Comparison of ENCODE assay signal across 9 cellular contexts in genomic region chr14:93116676-93117200, GRCh38. TPM values are rescaled to one million over a fixed set of nuclear protein-coding genes. Genes with fewer than 3 reads are reported as not detected.
DNase-seq lines count a peak whose midpoint lies in the region; ATAC-seq, FAIRE-seq and TF ChIP-seq lines count a peak whose summit lies in the region.
"Had no signal": no experiment of that assay in that cellular context is flagged by ENCODE, and none has a peak within 500 bp of the region (broad histone marks: within the 10 kb centered on the region; RNA-seq: fewer than 3 reads in every experiment).

No MANE protein-coding gene starts in this region.

- no peaks in the 10 kb centered on the region for H3K9me1 ChIP-seq in K562 (ENCODE audit: control insufficient read depth, insufficient read depth, low read length)

- ATAC-seq in heart left ventricle (no peak), Right ventricle myocardium superior (ENCODE audit: poor library complexity) (no peak), K562 (no peak), HG02981 (IDR thresholded peaks at IDR 0.05; ENCODE audit: unreplicated experiment) (no peak)

- peak overlapping the region; percentile 93 for H2AFZ ChIP-seq in K562 (ENCODE audit: low read depth, low read length)

- no peaks in the 10 kb centered on the region for H4K20me1 ChIP-seq in K562 (replicated peaks; ENCODE audit: control insufficient read depth, insufficient read depth, low read length)

- no peak for TF ChIP-seq EP300 in K562 (IDR thresholded peaks at IDR 0.05; ENCODE audit: low read length)

- BruUV-seq in K562 (replicated peaks; lab: Mats Ljungman, UMichigan) = no TSS peak

- no peak for TF ChIP-seq CTCF in heart left ventricle (IDR thresholded peaks at IDR 0.05)
- no peak for TF ChIP-seq CTCF in K562 (IDR thresholded peaks at IDR 0.05 in 2 of 3, conservative IDR thresholded peaks at IDR 0.05 in 1 of 3; ENCODE audit: insufficient read depth in 2 of 3, low read depth in 1 of 3, low read length in 3 of 3)
- no peak for TF ChIP-seq CTCF in vagina (IDR thresholded peaks at IDR 0.05)

- H3K4me1 ChIP-seq in heart left ventricle (peaks cover 0 to 51% (median 32%) of the 10 kb centered on the region in 12 donors), K562 (replicated peaks in 1 of 2; ENCODE audit: control insufficient read depth in 2 of 2, insufficient read depth in 2 of 2, low read length in 2 of 2) (peaks cover 25 to 29% of the 10 kb centered on the region in 2 experiments), mononuclear cell (ENCODE audit: insufficient read depth, low read length) (peaks cover 54% of the 10 kb centered on the region), vagina (peaks cover 42% of the 10 kb centered on the region)

- H3K79me2 ChIP-seq in K562 (ENCODE audit: control insufficient read depth, insufficient read depth, low read length) = peaks cover 13% of the 10 kb centered on the region; the same call in 1 of the 3 replicates

- H3K27ac ChIP-seq in heart left ventricle = peak overlapping the region; percentile 95 to 99 (median 98)
- peak overlapping the region; percentile 90 for H3K27ac ChIP-seq in K562 (ENCODE audit: extremely low read depth, low read depth, low read length)
- H3K27ac ChIP-seq in vagina = peak overlapping the region; percentile 98

- DNase-seq in heart left ventricle (no peak), Right ventricle myocardium superior (no peak), K562 (ENCODE audit: extremely low read depth in 1 of 4, low spot score in 3 of 4) (no peak), vagina (ENCODE audit: extremely low spot score in 2 of 2) (no peak), NCI-H524 treated with DMSO at 0.1 percent for 48 hours (lab: John Stamatoyannopoulos, UW) (no peak)
- no peak for DNase-seq in activated CD4-positive, alpha-beta T cell treated with anti-CD3 and anti-CD28 coated beads, Interleukin-2, amount 50 U/mL, for 48 hours
- DNase-seq: GF-D8 had no signal

- WGBS in heart left ventricle, 4 donors = 84 to 93% (median 88%) methylated on average over 11 of the region's 11 CpGs
- WGBS in K562 (ENCODE audit: insufficient coverage, low coverage, missing lambda C conversion rate) = 78% methylated on average over 10 of the region's 11 CpGs

- no peaks in the 10 kb centered on the region for H3K36me3 ChIP-seq in heart left ventricle
- no peaks in the 10 kb centered on the region for H3K36me3 ChIP-seq in K562 (ENCODE audit: control insufficient read depth, insufficient read depth, low read length)
- H3K36me3 ChIP-seq in vagina = no peaks in the 10 kb centered on the region

- in situ Hi-C loops in K562 (cut with MboI) = no loop called here

- H3K4me2 ChIP-seq in K562 (ENCODE audit: insufficient read depth, low read length) = peak overlapping the region; percentile 62

- peak overlapping the region; percentile 86 to 87 for H3K9ac ChIP-seq in K562 (ENCODE audit: insufficient read depth in 1 of 2, low read depth in 2 of 2, low read length in 2 of 2)

- FAIRE-seq in K562 (lab: Jason Lieb, UNC) = no peak

- CTCF ChIA-PET in K562 (lab: Yijun Ruan, JAX; ENCODE audit: low intra/inter-chr PET ratio) = no interaction called here

- TF ChIP-seq RAD21 in K562 (CRISPR knock-in tag; conservative IDR thresholded peaks at IDR 0.05 in 1 of 2, IDR thresholded peaks at IDR 0.05 in 1 of 2) = no peak

- intact Hi-C loops in heart left ventricle (cut with DNase I) = loop anchor here in 3 of 10 donors (5.0 to 10.0 kb wide), 5 partner anchors 52 to 164 kb away; partner anchors contain the start of gene MOAP1 (in 1 of the 3)
- intact Hi-C loops in Right ventricle myocardium superior (cut with DNase I) = no loop called here
- intact Hi-C loops in K562 (cut with micrococcal nuclease) = no loop called here
- intact Hi-C loops in vagina (cut with DNase I) = loop anchor here (10.0 kb wide), 1 partner anchor 72 kb away; no protein-coding TSS in a partner anchor

- TF ChIP-seq POLR2A in heart left ventricle (IDR thresholded peaks at IDR 0.05) (no peak), K562 (conservative IDR thresholded peaks at IDR 0.05) (no peak), vagina (IDR thresholded peaks at IDR 0.05) (no peak)

- POLR2A ChIA-PET in K562 (lab: Yijun Ruan, JAX) = interaction anchor here (0.7 to 0.9 kb wide), 2 partner anchors 14 to 102 kb away, joined by 3 to 5 read pairs; no protein-coding TSS in a partner anchor

- H3K9me3 ChIP-seq in heart left ventricle = no peaks in the 10 kb centered on the region
- no peaks in the 10 kb centered on the region for H3K9me3 ChIP-seq in K562 (replicated peaks; ENCODE audit: control insufficient read depth, insufficient read depth, low read depth, low read length)
- no peaks in the 10 kb centered on the region for H3K9me3 ChIP-seq in mononuclear cell (ENCODE audit: low read depth, low read length)
- no peaks in the 10 kb centered on the region for H3K9me3 ChIP-seq in vagina

- peak overlapping the region; percentile 74 to 96 (median 88) for H3K4me3 ChIP-seq in heart left ventricle
- H3K4me3 ChIP-seq in K562 = peak overlapping the region; percentile 56
- peak overlapping the region; percentile 63 for H3K4me3 ChIP-seq in mononuclear cell (ENCODE audit: low read length)
- H3K4me3 ChIP-seq in vagina = peak overlapping the region; percentile 88 to 92

- H3K27me3 ChIP-seq in heart left ventricle = no peaks in the 10 kb centered on the region
- no peaks in the 10 kb centered on the region for H3K27me3 ChIP-seq in K562 (ENCODE audit: control insufficient read depth in 2 of 2, insufficient read depth in 2 of 2, low read length in 2 of 2)
- no peaks in the 10 kb centered on the region for H3K27me3 ChIP-seq in mononuclear cell (ENCODE audit: insufficient read depth, low read length)
- H3K27me3 ChIP-seq in vagina = no peaks in the 10 kb centered on the region

TF ChIP-seq in K562, 482 proteins besides CTCF, POLR2A, EP300 and RAD21 (continues in another document):
- TF ChIP-seq ZNF277 (CRISPR knock-in tag; IDR thresholded peaks at IDR 0.05; ENCODE audit: borderline replicate concordance) = no peak
- TF ChIP-seq PCBP1 (IDR thresholded peaks at IDR 0.05; ENCODE audit: low read depth, low read length, poor library complexity, severe bottlenecking) = no peak
- no peak for TF ChIP-seq FOXK2 (conservative IDR thresholded peaks at IDR 0.05 in 1 of 2, IDR thresholded peaks at IDR 0.05 in 1 of 2; ENCODE audit: low read depth in 2 of 2)
- no peak for TF ChIP-seq ZBTB9 (CRISPR knock-in tag; IDR thresholded peaks at IDR 0.05)
- TF ChIP-seq MAFF (IDR thresholded peaks at IDR 0.05; ENCODE audit: low read length) = no peak
- no peak for TF ChIP-seq ZFP30 (CRISPR knock-in tag; IDR thresholded peaks at IDR 0.05; ENCODE audit: borderline replicate concordance)
- no peak for TF ChIP-seq U2AF2 (optimal IDR thresholded peaks at IDR 0.05; ENCODE audit: low read depth, low read length)
- TF ChIP-seq ZFX (CRISPR knock-in tag; IDR thresholded peaks at IDR 0.05) = peak; percentile 53; the same call in 1 of the 2 replicates
- TF ChIP-seq HDGF (IDR thresholded peaks at IDR 0.05) = no peak
- no peak for TF ChIP-seq SREBF2 (CRISPR knock-in tag; IDR thresholded peaks at IDR 0.05)

RNA-seq across cellular contexts. Expression of gene ITPK1, which starts 1.0 kb away (rescaled TPM):
- 100 to 1,000 TPM in 3 of 9 donors, 10 to 100 TPM in 6; 71.7 to 152 (median 91.0) TPM for total RNA-seq in heart left ventricle
- polyA plus RNA-seq in heart left ventricle = 100 to 1,000 TPM in 1 of 2 donors, 10 to 100 TPM in 1; 44.5 to 158 TPM
- 115 TPM for total RNA-seq in Right ventricle myocardium superior
- total RNA-seq in K562 (2011; cell fraction: chromatin; rRNA removed; ENCODE audit: low replicate concordance) = 21.8 and 42.6 TPM in 2 replicates
- total RNA-seq in K562 (2011; cell fraction: nucleolus; rRNA removed) = 17.2 and 21.1 TPM in 2 replicates
- total RNA-seq in K562 (2011; cell fraction: nucleoplasm; rRNA removed) = 16.6 and 19.4 TPM in 2 replicates
- 17.3 and 23.0 TPM in 2 replicates for total RNA-seq in K562 (2014; rRNA removed)
- 10.8 and 24.0 TPM in 2 replicates for total RNA-seq in K562 (2014; rRNA removed; fragmentation: Illumina TruSeq; extraction: Trizol)
- total RNA-seq in K562 (2015; rRNA removed; fragmentation: Illumina TruSeq; extraction: Trizol) = 22.6 and 26.8 TPM in 2 replicates
- total RNA-seq in K562 (2021) = 39.2 and 41.1 TPM in 2 replicates
- polyA plus RNA-seq in K562 (2011; rRNA removed) = 23.0 and 36.9 TPM in 2 replicates
- polyA plus RNA-seq in K562 (2011; cell fraction: cytosol; rRNA removed) = 40.7 and 44.0 TPM in 2 replicates
- 23.5 and 26.5 TPM in 2 replicates for polyA plus RNA-seq in K562 (2011; cell fraction: nucleus; rRNA removed)
- polyA plus RNA-seq in K562 (2012) = 38.5 and 49.5 TPM in 2 replicates
- 32.4 and 32.6 TPM in 2 replicates for polyA plus RNA-seq in K562 (2014; fragmentation: Illumina TruSeq; extraction: Trizol)
- polyA plus RNA-seq in K562 (2014; fragmentation: Nextera tagmentation; extraction: Ambion mirVana) = 1 to 10 TPM; 1.2 to 1.5 TPM
- 22.4 and 28.7 TPM in 2 replicates for polyA plus RNA-seq in K562 (2014; rRNA removed)
- polyA minus RNA-seq in K562 (2011; rRNA and poly(A)+ RNA removed) = 44.8 and 48.1 TPM in 2 replicates
- polyA minus RNA-seq in K562 (2011; cell fraction: cytosol; rRNA and poly(A)+ RNA removed) = 34.7 and 38.7 TPM in 2 replicates
- polyA minus RNA-seq in K562 (2011; cell fraction: nucleus; rRNA and poly(A)+ RNA removed) = 7.5 and 23.8 TPM in 2 replicates
- 35.9 TPM for total RNA-seq in mononuclear cell
- 49.6 TPM for total RNA-seq in vagina
